Comparison of ENCODE assay signal across 9 cellular contexts in genomic region chr3:12830785-12831581, GRCh38. TPM values are rescaled to one million over a fixed set of nuclear protein-coding genes. Genes with fewer than 3 reads are reported as not detected.
DNase-seq lines count a peak whose midpoint lies in the region; ATAC-seq, FAIRE-seq and TF ChIP-seq lines count a peak whose summit lies in the region.
"Had no signal": no experiment of that assay in that cellular context is flagged by ENCODE, and none has a peak within 500 bp of the region (broad histone marks: within the 10 kb centered on the region; RNA-seq: fewer than 3 reads in every experiment).

No MANE protein-coding gene starts in this region.

- H3K79me2 ChIP-seq in HCT116 (ENCODE audit: insufficient read depth, low read length) (peaks cover 27% of the 10 kb centered on the region), K562 (ENCODE audit: control insufficient read depth, insufficient read depth, low read length) (peaks cover 8% of the 10 kb centered on the region; the same call in 2 of the 3 replicates)

- H3K4me1 ChIP-seq in CD8-positive, alpha-beta T cell (ENCODE audit: insufficient read depth, low read length) = no peaks in the 10 kb centered on the region
- H3K4me1 ChIP-seq in HCT116 (ENCODE audit: control insufficient read depth in 1 of 2, insufficient read depth in 2 of 2, low read length in 2 of 2) (peaks cover 0 to 20% of the 10 kb centered on the region in 2 experiments; a peak in 1 of 4 replicates), K562 (replicated peaks in 1 of 2; ENCODE audit: control insufficient read depth in 2 of 2, insufficient read depth in 2 of 2, low read length in 2 of 2) (no peaks in the 10 kb centered on the region; a peak in 1 of 5 replicates)

- no peaks in the 10 kb centered on the region for H3K27me3 ChIP-seq in CD8-positive, alpha-beta T cell (ENCODE audit: insufficient read depth, low read length)
- H3K27me3 ChIP-seq in HCT116 (ENCODE audit: insufficient read depth, low read length) = no peaks in the 10 kb centered on the region
- no peaks in the 10 kb centered on the region for H3K27me3 ChIP-seq in K562 (ENCODE audit: control insufficient read depth in 2 of 2, insufficient read depth in 2 of 2, low read length in 2 of 2)

- H3K27me3 Mint-ChIP-seq in CD8-positive, alpha-beta T cell (ENCODE audit: low read depth) = no peaks in the 10 kb centered on the region
- no peaks in the 10 kb centered on the region for H3K27me3 Mint-ChIP-seq in nephron progenitor cell (ENCODE audit: low read depth, poor library complexity)

- WGBS in K562 (ENCODE audit: insufficient coverage, low coverage, missing lambda C conversion rate) = 63% methylated on average over 8 of the region's 8 CpGs

- no peak overlapping the region for H2AFZ ChIP-seq in HCT116 (ENCODE audit: low read depth, low read length, poor library complexity, severe bottlenecking)
- H2AFZ ChIP-seq in K562 (ENCODE audit: low read depth, low read length) = no peak overlapping the region

- no peak for DNase-seq in CD8-positive, alpha-beta T cell
- no peak for DNase-seq in HCT116 (ENCODE audit: low read depth, low spot score)
- peak in 1 of 4 experiments; percentile 41 for DNase-seq in K562 (ENCODE audit: extremely low read depth in 1 of 4, low spot score in 3 of 4)
- DNase-seq in nephron progenitor cell = no peak
- no peak for DNase-seq in omental fat pad (ENCODE audit: low spot score)
- DNase-seq: activated CD4-positive, alpha-beta T cell treated with anti-CD3 and anti-CD28 coated beads for 1 hour; NCI-H1694 treated with DMSO at 0.1 percent for 48 hours had no signal

- TF ChIP-seq CTCF in CD8-positive, alpha-beta T cell (IDR thresholded peaks at IDR 0.05) = no peak
- TF ChIP-seq CTCF in HCT116 (IDR thresholded peaks at IDR 0.05 in 2 of 3, conservative IDR thresholded peaks at IDR 0.05 in 1 of 3; ENCODE audit: borderline replicate concordance in 1 of 3, insufficient read depth in 1 of 3, low read depth in 2 of 3, low read length in 2 of 3) (peak in 2 of 3 experiments; percentile 19 to 44; a peak in 3 of 6 replicates), K562 (IDR thresholded peaks at IDR 0.05 in 2 of 3, conservative IDR thresholded peaks at IDR 0.05 in 1 of 3; ENCODE audit: insufficient read depth in 2 of 3, low read depth in 1 of 3, low read length in 3 of 3) (peak in 2 of 3 experiments; percentile 34 to 39; a peak in 2 of 6 replicates), nephron progenitor cell (IDR thresholded peaks at IDR 0.05) (peak; percentile 33), omental fat pad (IDR thresholded peaks at IDR 0.05) (no peak)

- no peak overlapping the region for H3K4me3 Mint-ChIP-seq in CD8-positive, alpha-beta T cell
- H3K4me3 Mint-ChIP-seq in nephron progenitor cell = no peak overlapping the region

- peak overlapping the region; percentile 72 for H3K27ac Mint-ChIP-seq in CD8-positive, alpha-beta T cell
- H3K27ac Mint-ChIP-seq in nephron progenitor cell = peak overlapping the region; percentile 97

- no peak for ATAC-seq in CD8-positive, alpha-beta T cell
- ATAC-seq in HCT116 (peak; percentile 28), K562 (peak; percentile 11), omental fat pad (ENCODE audit: low FRiP score) (no peak), GM18867 (IDR thresholded peaks at IDR 0.05; ENCODE audit: unreplicated experiment) (no peak), HG03095 (IDR thresholded peaks at IDR 0.05; ENCODE audit: unreplicated experiment) (no peak)

- CTCF ChIA-PET in CD8-positive, alpha-beta T cell (lab: Charles Lee) = interaction anchor here (1.7 to 4.1 kb wide), 3 partner anchors 10 to 111 kb away, joined by 5 to 23 read pairs (median 16); partner anchors contain the start of gene RPL32
- CTCF ChIA-PET in HCT116 (lab: Charles Lee) = interaction anchor here (1.4 kb wide), 1 partner anchor 21 kb away, joined by 3 read pairs; no protein-coding TSS in a partner anchor
- CTCF ChIA-PET in K562 (lab: Yijun Ruan, JAX; ENCODE audit: low intra/inter-chr PET ratio) = no interaction called here

- BruUV-seq in HCT116 (replicated peaks; lab: Mats Ljungman, UMichigan) (no TSS peak), K562 (replicated peaks; lab: Mats Ljungman, UMichigan) (no TSS peak)

- H3K4me3 ChIP-seq in CD8-positive, alpha-beta T cell (ENCODE audit: low read depth, low read length) = no peak overlapping the region
- H3K4me3 ChIP-seq in HCT116 (replicated peaks in 1 of 2; ENCODE audit: low read depth in 1 of 2, low read length in 2 of 2) (no peak overlapping the region), K562 (no peak overlapping the region)

- no peaks in the 10 kb centered on the region for H3K4me1 Mint-ChIP-seq in CD8-positive, alpha-beta T cell (ENCODE audit: low read depth)
- peaks cover 24% of the 10 kb centered on the region for H3K4me1 Mint-ChIP-seq in nephron progenitor cell

- H3K9me3 Mint-ChIP-seq in CD8-positive, alpha-beta T cell = no peaks in the 10 kb centered on the region
- H3K9me3 Mint-ChIP-seq in nephron progenitor cell = no peaks in the 10 kb centered on the region

- intact Hi-C loops in CD8-positive, alpha-beta T cell (cut with DNase I, micrococcal nuclease) = loop anchor here in 1 of 2 experiments (10.0 kb wide), 1 partner anchor 1294 kb away; the partner anchor contains the start of genes CHCHD4 and TMEM43
- intact Hi-C loops in HCT116 (cut with micrococcal nuclease) (loop anchor here (5.0 kb wide), 1 partner anchor 124 kb away; no protein-coding TSS in a partner anchor), K562 (cut with micrococcal nuclease) (loop anchor here (2.0 kb wide), 1 partner anchor 124 kb away; no protein-coding TSS in a partner anchor)

- RAD21 ChIA-PET in HCT116 (lab: Charles Lee; ENCODE audit: low non-redundant PET in 1 of 2, low total read pairs in 2 of 2, uncharacterized antibody in 2 of 2, unreplicated experiment in 2 of 2) = no interaction called here

- H3K9me3 ChIP-seq in CD8-positive, alpha-beta T cell (ENCODE audit: low read length) = no peaks in the 10 kb centered on the region
- no peaks in the 10 kb centered on the region for H3K9me3 ChIP-seq in HCT116 (ENCODE audit: control insufficient read depth in 1 of 2, insufficient read depth in 1 of 2, low read depth in 1 of 2, low read length in 2 of 2)
- no peaks in the 10 kb centered on the region for H3K9me3 ChIP-seq in K562 (replicated peaks; ENCODE audit: control insufficient read depth, insufficient read depth, low read depth, low read length)

- in situ Hi-C loops in K562 (cut with MboI) = no loop called here

- POLR2A ChIA-PET in CD8-positive, alpha-beta T cell (lab: Charles Lee) = interaction anchor here (2.4 kb wide), 1 partner anchor 10 kb away, joined by 13 read pairs; the partner anchor contains the start of gene RPL32
- POLR2A ChIA-PET in HCT116 (lab: Charles Lee) (interaction anchor here (1.2 to 3.1 kb wide), 2 partner anchors 11 to 21 kb away, joined by 4 to 13 read pairs; partner anchors contain the start of gene RPL32), K562 (lab: Yijun Ruan, JAX) (interaction anchor here (0.6 to 11.9 kb wide), 10 partner anchors 10 to 134 kb away, joined by 3 to 108 read pairs (median 5); partner anchors contain the start of gene RPL32)

- TF ChIP-seq EP300 in K562 (IDR thresholded peaks at IDR 0.05; ENCODE audit: low read length) = no peak

- H3K36me3 Mint-ChIP-seq in CD8-positive, alpha-beta T cell = peaks cover 57% of the 10 kb centered on the region
- peaks cover 41% of the 10 kb centered on the region for H3K36me3 Mint-ChIP-seq in nephron progenitor cell (ENCODE audit: low read depth)

- peaks cover 4% of the 10 kb centered on the region for H3K9me1 ChIP-seq in K562 (ENCODE audit: control insufficient read depth, insufficient read depth, low read length)

- no peak overlapping the region for H3K27ac ChIP-seq in CD8-positive, alpha-beta T cell (ENCODE audit: low read depth, low read length)
- H3K27ac ChIP-seq in HCT116 (ENCODE audit: low read depth, low read length) (peak overlapping the region; percentile 25; the same call in 1 of the 2 replicates), K562 (ENCODE audit: extremely low read depth, low read depth, low read length) (no peak overlapping the region; the same call in 2 of the 3 replicates)

- H3K9ac ChIP-seq in HCT116 (ENCODE audit: low read length) (no peak overlapping the region), K562 (ENCODE audit: insufficient read depth in 1 of 2, low read depth in 2 of 2, low read length in 2 of 2) (peak overlapping the region in 1 of 2 experiments; percentile 8; a peak in 1 of 4 replicates)

- FAIRE-seq in K562 (lab: Jason Lieb, UNC) = no peak

- H4K20me1 ChIP-seq in HCT116 (ENCODE audit: insufficient read depth) (peaks cover 33% of the 10 kb centered on the region; the same call in 1 of the 2 replicates), K562 (replicated peaks; ENCODE audit: control insufficient read depth, insufficient read depth, low read length) (peaks cover 26% of the 10 kb centered on the region)

- no peaks in the 10 kb centered on the region for H3K9me2 ChIP-seq in HCT116 (ENCODE audit: insufficient read depth)

- TF ChIP-seq POLR2A in HCT116 (IDR thresholded peaks at IDR 0.05; ENCODE audit: borderline replicate concordance, extremely low read depth, insufficient read depth, insufficient read length) (no peak), K562 (conservative IDR thresholded peaks at IDR 0.05) (0 out of 2 replicates have a peak, but pooled peaks have one; percentile 23)

- H3K4me2 ChIP-seq in HCT116 (ENCODE audit: low read length) (no peak overlapping the region), K562 (ENCODE audit: insufficient read depth, low read length) (no peak overlapping the region)

- TF ChIP-seq RAD21 in HCT116 (IDR thresholded peaks at IDR 0.05; ENCODE audit: low read depth) (no peak), K562 (CRISPR knock-in tag; conservative IDR thresholded peaks at IDR 0.05 in 1 of 2, IDR thresholded peaks at IDR 0.05 in 1 of 2) (no peak)

- peaks cover 40% of the 10 kb centered on the region for H3K36me3 ChIP-seq in CD8-positive, alpha-beta T cell (ENCODE audit: insufficient read depth, low read length)
- peaks cover 27 to 47% of the 10 kb centered on the region in 2 experiments for H3K36me3 ChIP-seq in HCT116 (ENCODE audit: control insufficient read depth in 1 of 2, insufficient read depth in 2 of 2, low read length in 2 of 2)
- H3K36me3 ChIP-seq in K562 (ENCODE audit: control insufficient read depth, insufficient read depth, low read length) = peaks cover 70% of the 10 kb centered on the region

RNA-seq across cellular contexts. Expression of gene RPL32, which starts 10.4 kb away (rescaled TPM):
- 1,000 to 10,000 TPM; 4,188 to 4,224 TPM for total RNA-seq in CD8-positive, alpha-beta T cell
- total RNA-seq in HCT116 (2021; ENCODE audit: unreplicated experiment) (1,853 TPM), K562 (2014; rRNA removed) (3,132 and 3,347 TPM in 2 replicates), K562 (2014; rRNA removed; fragmentation: Illumina TruSeq; extraction: Trizol) (4,513 and 4,632 TPM in 2 replicates), K562 (2015; rRNA removed; fragmentation: Illumina TruSeq; extraction: Trizol) (4,527 and 4,779 TPM in 2 replicates), K562 (2021) (2,738 and 3,009 TPM in 2 replicates), omental fat pad (1,000 to 10,000 TPM in 1 of 4 donors, 100 to 1,000 TPM in 3; 796 to 1,017 (median 855) TPM)
- polyA plus RNA-seq in HCT116 (2012) = 3,831 and 4,369 TPM in 2 replicates
- 321 and 449 TPM in 2 replicates for total RNA-seq in K562 (2011; cell fraction: chromatin; rRNA removed; ENCODE audit: low replicate concordance)
- 553 and 562 TPM in 2 replicates for total RNA-seq in K562 (2011; cell fraction: nucleolus; rRNA removed)
- 913 and 2,354 TPM in 2 replicates for total RNA-seq in K562 (2011; cell fraction: nucleoplasm; rRNA removed)
- polyA plus RNA-seq in K562 (2011; rRNA removed) (4,861 and 5,231 TPM in 2 replicates), K562 (2014; fragmentation: Illumina TruSeq; extraction: Trizol) (5,815 and 6,200 TPM in 2 replicates), K562 (2014; fragmentation: Nextera tagmentation; extraction: Ambion mirVana) (1,000 to 10,000 TPM; 3,469 to 4,286 TPM), K562 (2014; rRNA removed) (4,142 and 5,104 TPM in 2 replicates)
- 2,530 and 2,776 TPM in 2 replicates for polyA plus RNA-seq in K562 (2011; cell fraction: cytosol; rRNA removed)
- 1,377 and 2,422 TPM in 2 replicates for polyA plus RNA-seq in K562 (2011; cell fraction: nucleus; rRNA removed)
- polyA plus RNA-seq in K562 (2012) = 4,850 and 6,211 TPM in 2 replicates
- 3,010 and 3,339 TPM in 2 replicates for polyA minus RNA-seq in K562 (2011; rRNA and poly(A)+ RNA removed)
- polyA minus RNA-seq in K562 (2011; cell fraction: cytosol; rRNA and poly(A)+ RNA removed) = 1,491 and 1,656 TPM in 2 replicates
- polyA minus RNA-seq in K562 (2011; cell fraction: nucleus; rRNA and poly(A)+ RNA removed) = 319 and 489 TPM in 2 replicates

RNA-seq across cellular contexts. Expression of gene CAND2, which starts 34.5 kb away (rescaled TPM):
- total RNA-seq in CD8-positive, alpha-beta T cell = 1 to 10 TPM in 1 of 2 experiments, under 1 TPM in 1; 0.92 to 1.1 TPM
- not detected for total RNA-seq in HCT116 (2021; ENCODE audit: unreplicated experiment)
- polyA plus RNA-seq in HCT116 (2012) = 0.06 and 0.16 TPM in 2 replicates
- total RNA-seq in K562 (2011; cell fraction: chromatin; rRNA removed; ENCODE audit: low replicate concordance) = 16.3 and 50.5 TPM in 2 replicates
- 28.2 and 28.5 TPM in 2 replicates for total RNA-seq in K562 (2011; cell fraction: nucleolus; rRNA removed)
- total RNA-seq in K562 (2011; cell fraction: nucleoplasm; rRNA removed) = 14.7 and 16.9 TPM in 2 replicates
- 6.4 and 7.8 TPM in 2 replicates for total RNA-seq in K562 (2014; rRNA removed)
- 2.5 and 3.1 TPM in 2 replicates for total RNA-seq in K562 (2014; rRNA removed; fragmentation: Illumina TruSeq; extraction: Trizol)
- total RNA-seq in K562 (2015; rRNA removed; fragmentation: Illumina TruSeq; extraction: Trizol) = 4.3 and 4.9 TPM in 2 replicates
- total RNA-seq in K562 (2021) = 14.2 and 14.9 TPM in 2 replicates
- polyA plus RNA-seq in K562 (2011; rRNA removed) = 4.6 and 5.0 TPM in 2 replicates
- 3.2 and 10.0 TPM in 2 replicates for polyA plus RNA-seq in K562 (2011; cell fraction: cytosol; rRNA removed)
- 10.2 and 21.2 TPM in 2 replicates for polyA plus RNA-seq in K562 (2011; cell fraction: nucleus; rRNA removed)
- 6.1 and 10.3 TPM in 2 replicates for polyA plus RNA-seq in K562 (2012)
- polyA plus RNA-seq in K562 (2014; fragmentation: Illumina TruSeq; extraction: Trizol) = 4.2 and 6.5 TPM in 2 replicates
- 1 to 10 TPM in 1 of 2 experiments, under 1 TPM in 1; 0.91 to 1.4 TPM for polyA plus RNA-seq in K562 (2014; fragmentation: Nextera tagmentation; extraction: Ambion mirVana)
- polyA plus RNA-seq in K562 (2014; rRNA removed) = 7.6 and 7.7 TPM in 2 replicates
- 3.8 and 8.1 TPM in 2 replicates for polyA minus RNA-seq in K562 (2011; rRNA and poly(A)+ RNA removed)
- polyA minus RNA-seq in K562 (2011; cell fraction: cytosol; rRNA and poly(A)+ RNA removed) = 7.7 and 7.8 TPM in 2 replicates
- 10.2 and 10.9 TPM in 2 replicates for polyA minus RNA-seq in K562 (2011; cell fraction: nucleus; rRNA and poly(A)+ RNA removed)
- total RNA-seq in omental fat pad = 1 to 10 TPM; 2.2 to 6.8 (median 4.9) TPM

Comparison
In these comparisons a context has a peak if more than half of its experiments do, and no peak if none do; other contexts are left out.
1. ATAC-seq: peak in HCT116 (single experiment) and K562 (single experiment); none in CD8-positive, alpha-beta T cell (single experiment), omental fat pad (single experiment), GM18867 (single experiment) and HG03095 (single experiment).
2. CTCF ChIP-seq: peak in HCT116 (2 of 3), K562 (2 of 3) and nephron progenitor cell (single experiment); none in CD8-positive, alpha-beta T cell (single experiment) and omental fat pad (0 of 3).